Comparison of ENCODE assay signal across 10 cellular contexts in genomic region chr16:53068423-53068833, GRCh38. TPM values are rescaled to one million over a fixed set of nuclear protein-coding genes. Genes with fewer than 3 reads are reported as not detected.
A peak's percentile ranks its signal among the peaks of the same experiment; 100 is the strongest.
DNase-seq lines count a peak whose midpoint lies in the region; ATAC-seq and TF ChIP-seq lines count a peak whose summit lies in the region.
"Had no signal": no experiment of that assay in that cellular context is flagged by ENCODE, and none has a peak within 500 bp of the region (broad histone marks: within the 10 kb centered on the region; RNA-seq: fewer than 3 reads in every experiment).

No MANE protein-coding gene starts in this region.

- H4K20me1 ChIP-seq in MM.1S (ENCODE audit: insufficient read depth, low read length), result no peaks in the 10 kb centered on the region

- peak; percentile 45 for DNase-seq in activated CD4-positive, alpha-beta memory T cell treated with anti-CD3 and anti-CD28 coated beads, Interleukin-2, amount 10 ng/mL, durations not matched to agents 7 days and 5 days
- no peak for DNase-seq in activated CD4-positive, alpha-beta memory T cell treated with anti-CD3 and anti-CD28 coated beads for 36 hours
- peak; percentile 83 for DNase-seq in MM.1S
- peak; percentile 34 for DNase-seq in stimulated activated naive B cell treated with anti-CD40 and anti-IgM and Interleukin-4, amounts not matched to agents 10 μg/mL and 1 μg/mL and 100 μg/mL, for 72 hours
- DNase-seq in NCI-H774 (lab: John Stamatoyannopoulos, UW), result no peak
- no peak for DNase-seq in Calu3
- DNase-seq in NCI-H524 (lab: John Stamatoyannopoulos, UW), result no peak
- DNase-seq: heart left ventricle had no signal

- POLR2A ChIA-PET in activated CD4-positive, alpha-beta memory T cell treated with anti-CD3 and anti-CD28 coated beads, Interleukin-2, amount 10 ng/mL, durations not matched to agents 7 days and 5 days (lab: Charles Lee), result interaction anchor here (0.7 to 2.6 kb wide), 2 partner anchors 31 to 44 kb away, joined by 3 to 13 read pairs; no protein-coding TSS in a partner anchor
- POLR2A ChIA-PET in activated CD4-positive, alpha-beta memory T cell treated with anti-CD3 and anti-CD28 coated beads for 36 hours (lab: Charles Lee), result no interaction called here

- peaks cover 57% of the 10 kb centered on the region for H3K4me1 Mint-ChIP-seq in activated CD4-positive, alpha-beta memory T cell treated with anti-CD3 and anti-CD28 coated beads, Interleukin-2, amount 10 ng/mL, durations not matched to agents 7 days and 5 days
- H3K4me1 Mint-ChIP-seq in activated CD4-positive, alpha-beta memory T cell treated with anti-CD3 and anti-CD28 coated beads for 36 hours (ENCODE audit: low read depth), result peaks cover 26% of the 10 kb centered on the region
- H3K4me1 Mint-ChIP-seq in stimulated activated naive B cell treated with anti-CD40 and anti-IgM and Interleukin-4, amounts not matched to agents 10 μg/mL and 1 μg/mL and 100 μg/mL, for 72 hours, result peaks cover 43 to 81% of the 10 kb centered on the region in 2 donors
- H3K4me1 Mint-ChIP-seq in Calu3 (ENCODE audit: low read depth, unreplicated experiment), result no peaks in the 10 kb centered on the region

- peaks cover 18% of the 10 kb centered on the region for H3K36me3 Mint-ChIP-seq in activated CD4-positive, alpha-beta memory T cell treated with anti-CD3 and anti-CD28 coated beads, Interleukin-2, amount 10 ng/mL, durations not matched to agents 7 days and 5 days (ENCODE audit: low read depth)
- H3K36me3 Mint-ChIP-seq in activated CD4-positive, alpha-beta memory T cell treated with anti-CD3 and anti-CD28 coated beads for 36 hours, result no peaks in the 10 kb centered on the region
- peaks cover 25 to 28% of the 10 kb centered on the region in 2 donors for H3K36me3 Mint-ChIP-seq in stimulated activated naive B cell treated with anti-CD40 and anti-IgM and Interleukin-4, amounts not matched to agents 10 μg/mL and 1 μg/mL and 100 μg/mL, for 72 hours
- H3K36me3 Mint-ChIP-seq in Calu3 (ENCODE audit: insufficient read depth, unreplicated experiment), result peaks cover 6% of the 10 kb centered on the region

- ATAC-seq in HG02759 (IDR thresholded peaks at IDR 0.05; ENCODE audit: unreplicated experiment), result peak; percentile 58
- peak; percentile 90 for ATAC-seq in stimulated activated naive B cell treated with anti-CD40 and anti-IgM and Interleukin-4, amounts not matched to agents 10 μg/mL and 1 μg/mL and 100 μg/mL, for 72 hours (replicated peaks)
- ATAC-seq: A549, heart left ventricle had no signal

- peaks cover 82% of the 10 kb centered on the region for H3K79me2 ChIP-seq in MM.1S (ENCODE audit: low read length)

- CTCF ChIA-PET in activated CD4-positive, alpha-beta memory T cell treated with anti-CD3 and anti-CD28 coated beads, Interleukin-2, amount 10 ng/mL, durations not matched to agents 7 days and 5 days (lab: Charles Lee), result interaction anchor here (1.3 kb wide), 1 partner anchor 31 kb away, joined by 3 read pairs; no protein-coding TSS in a partner anchor
- CTCF ChIA-PET in activated CD4-positive, alpha-beta memory T cell treated with anti-CD3 and anti-CD28 coated beads for 36 hours (lab: Charles Lee), result interaction anchor here (0.6 to 1.6 kb wide), 2 partner anchors 13 to 420 kb away, joined by 3 to 10 read pairs; partner anchors contain the start of gene CHD9
- CTCF ChIA-PET in Calu3 (lab: Charles Lee), result no interaction called here

- peak overlapping the region; percentile 72 for H3K4me2 ChIP-seq in MM.1S (ENCODE audit: low read depth, low read length)
- H3K4me2 ChIP-seq: A549 had no signal

- no peaks in the 10 kb centered on the region for H3K27me3 ChIP-seq in MM.1S (replicated peaks; ENCODE audit: insufficient read depth, low read length)
- H3K27me3 ChIP-seq: heart left ventricle had no signal

- no peaks in the 10 kb centered on the region for H3K27me3 Mint-ChIP-seq in activated CD4-positive, alpha-beta memory T cell treated with anti-CD3 and anti-CD28 coated beads, Interleukin-2, amount 10 ng/mL, durations not matched to agents 7 days and 5 days
- H3K27me3 Mint-ChIP-seq in activated CD4-positive, alpha-beta memory T cell treated with anti-CD3 and anti-CD28 coated beads for 36 hours, result no peaks in the 10 kb centered on the region
- H3K27me3 Mint-ChIP-seq in stimulated activated naive B cell treated with anti-CD40 and anti-IgM and Interleukin-4, amounts not matched to agents 10 μg/mL and 1 μg/mL and 100 μg/mL, for 72 hours, result no peaks in the 10 kb centered on the region
- H3K27me3 Mint-ChIP-seq in Calu3 (ENCODE audit: unreplicated experiment), result no peaks in the 10 kb centered on the region

- H3K9me2 ChIP-seq in MM.1S (replicated peaks; ENCODE audit: insufficient read depth, low read length), result no peaks in the 10 kb centered on the region

- TF ChIP-seq CTCF in MM.1S (IDR thresholded peaks at IDR 0.05; ENCODE audit: low read length) (no peak), Calu3 (IDR thresholded peaks at IDR 0.05; ENCODE audit: unreplicated experiment) (no peak)

- H3K9me3 Mint-ChIP-seq in activated CD4-positive, alpha-beta memory T cell treated with anti-CD3 and anti-CD28 coated beads, Interleukin-2, amount 10 ng/mL, durations not matched to agents 7 days and 5 days, result no peaks in the 10 kb centered on the region
- no peaks in the 10 kb centered on the region for H3K9me3 Mint-ChIP-seq in activated CD4-positive, alpha-beta memory T cell treated with anti-CD3 and anti-CD28 coated beads for 36 hours
- no peaks in the 10 kb centered on the region for H3K9me3 Mint-ChIP-seq in stimulated activated naive B cell treated with anti-CD40 and anti-IgM and Interleukin-4, amounts not matched to agents 10 μg/mL and 1 μg/mL and 100 μg/mL, for 72 hours
- no peaks in the 10 kb centered on the region for H3K9me3 Mint-ChIP-seq in Calu3 (ENCODE audit: low read depth, unreplicated experiment)

- intact Hi-C loops in activated CD4-positive, alpha-beta memory T cell treated with anti-CD3 and anti-CD28 coated beads for 36 hours (cut with micrococcal nuclease), result no loop called here
- intact Hi-C loops in Calu3 (cut with micrococcal nuclease; ENCODE audit: unreplicated experiment), result no loop called here

- H3K27ac ChIP-seq in MM.1S (ENCODE audit: low read length), result peak overlapping the region; percentile 68; the same call in 1 of the 2 replicates
- H3K27ac ChIP-seq: A549 had no signal

- H3K4me3 Mint-ChIP-seq in activated CD4-positive, alpha-beta memory T cell treated with anti-CD3 and anti-CD28 coated beads, Interleukin-2, amount 10 ng/mL, durations not matched to agents 7 days and 5 days, result peak overlapping the region; percentile 19
- H3K4me3 Mint-ChIP-seq in activated CD4-positive, alpha-beta memory T cell treated with anti-CD3 and anti-CD28 coated beads for 36 hours, result no peak overlapping the region
- H3K4me3 Mint-ChIP-seq in stimulated activated naive B cell treated with anti-CD40 and anti-IgM and Interleukin-4, amounts not matched to agents 10 μg/mL and 1 μg/mL and 100 μg/mL, for 72 hours, result peak overlapping the region; percentile 2
- H3K4me3 Mint-ChIP-seq in Calu3 (ENCODE audit: low read depth, unreplicated experiment), result no peak overlapping the region

- H3K36me3 ChIP-seq in MM.1S (replicated peaks; ENCODE audit: insufficient read depth, low read length), result no peaks in the 10 kb centered on the region

- no peaks in the 10 kb centered on the region for H3K9me3 ChIP-seq in MM.1S (replicated peaks; ENCODE audit: insufficient read depth, low read length)
- H3K9me3 ChIP-seq: heart left ventricle had no signal

- H3F3A ChIP-seq in MM.1S (ENCODE audit: insufficient read depth, low read length), result peaks cover 23% of the 10 kb centered on the region

- no peak overlapping the region for H3K9ac ChIP-seq in MM.1S (ENCODE audit: low read length)

- BruUV-seq in Calu3 (replicated peaks; lab: Mats Ljungman, UMichigan), result no TSS peak

- peak overlapping the region; percentile 68 for H3K27ac Mint-ChIP-seq in activated CD4-positive, alpha-beta memory T cell treated with anti-CD3 and anti-CD28 coated beads, Interleukin-2, amount 10 ng/mL, durations not matched to agents 7 days and 5 days
- no peak overlapping the region for H3K27ac Mint-ChIP-seq in activated CD4-positive, alpha-beta memory T cell treated with anti-CD3 and anti-CD28 coated beads for 36 hours
- H3K27ac Mint-ChIP-seq in stimulated activated naive B cell treated with anti-CD40 and anti-IgM and Interleukin-4, amounts not matched to agents 10 μg/mL and 1 μg/mL and 100 μg/mL, for 72 hours, result no peak overlapping the region
- H3K27ac Mint-ChIP-seq in Calu3 (ENCODE audit: unreplicated experiment), result no peak overlapping the region

- peak overlapping the region; percentile 23; the same call in 1 of the 2 replicates for H2AFZ ChIP-seq in MM.1S (ENCODE audit: low read length)

- peak overlapping the region; percentile 19 for H3K4me3 ChIP-seq in MM.1S (ENCODE audit: low read length)
- H3K4me3 ChIP-seq: A549 had no signal

- peaks cover 29% of the 10 kb centered on the region for H3K4me1 ChIP-seq in MM.1S (ENCODE audit: low read length)
- H3K4me1 ChIP-seq: A549 had no signal

RNA-seq across cellular contexts. Expression of gene CHD9, which starts 13.6 kb away (rescaled TPM):
- total RNA-seq in activated CD4-positive, alpha-beta memory T cell treated with anti-CD3 and anti-CD28 coated beads, Interleukin-2, amount 10 ng/mL, durations not matched to agents 7 days and 5 days, result 10 to 100 TPM; 21.6 to 23.8 TPM
- total RNA-seq in activated CD4-positive, alpha-beta memory T cell treated with anti-CD3 and anti-CD28 coated beads for 36 hours, result 10 to 100 TPM; 15.0 to 15.5 TPM
- 61.8 and 69.5 TPM in 2 replicates for total RNA-seq in Calu3 (2022)

RNA-seq across cellular contexts. Expression of gene CHD9NB, which starts 15.7 kb away (rescaled TPM):
- under 1 TPM; 0.28 to 0.33 TPM for total RNA-seq in activated CD4-positive, alpha-beta memory T cell treated with anti-CD3 and anti-CD28 coated beads, Interleukin-2, amount 10 ng/mL, durations not matched to agents 7 days and 5 days
- under 1 TPM in 1 of 2 experiments, not detected in 1; 0.12 TPM for total RNA-seq in activated CD4-positive, alpha-beta memory T cell treated with anti-CD3 and anti-CD28 coated beads for 36 hours
- 5.9 and 6.4 TPM in 2 replicates for total RNA-seq in Calu3 (2022)

Comparison
In these comparisons a context has a peak if more than half of its experiments do, and no peak if none do; other contexts are left out.
1. DNase-seq: peak in activated CD4-positive, alpha-beta memory T cell treated with anti-CD3 and anti-CD28 coated beads, Interleukin-2, amount 10 ng/mL, durations not matched to agents 7 days and 5 days (single experiment), MM.1S (single experiment) and stimulated activated naive B cell treated with anti-CD40 and anti-IgM and Interleukin-4, amounts not matched to agents 10 μg/mL and 1 μg/mL and 100 μg/mL, for 72 hours (single experiment); none in activated CD4-positive, alpha-beta memory T cell treated with anti-CD3 and anti-CD28 coated beads for 36 hours (single experiment), NCI-H774 (single experiment), Calu3 (single experiment) and NCI-H524 (0 of 2).
2. H3K4me3 Mint-ChIP-seq: peak in activated CD4-positive, alpha-beta memory T cell treated with anti-CD3 and anti-CD28 coated beads, Interleukin-2, amount 10 ng/mL, durations not matched to agents 7 days and 5 days (single experiment) and stimulated activated naive B cell treated with anti-CD40 and anti-IgM and Interleukin-4, amounts not matched to agents 10 μg/mL and 1 μg/mL and 100 μg/mL, for 72 hours (2 of 2); none in activated CD4-positive, alpha-beta memory T cell treated with anti-CD3 and anti-CD28 coated beads for 36 hours (single experiment) and Calu3 (single experiment).